1 cellular context compared by ENCODE assay signal in the genomic region with DNA sequence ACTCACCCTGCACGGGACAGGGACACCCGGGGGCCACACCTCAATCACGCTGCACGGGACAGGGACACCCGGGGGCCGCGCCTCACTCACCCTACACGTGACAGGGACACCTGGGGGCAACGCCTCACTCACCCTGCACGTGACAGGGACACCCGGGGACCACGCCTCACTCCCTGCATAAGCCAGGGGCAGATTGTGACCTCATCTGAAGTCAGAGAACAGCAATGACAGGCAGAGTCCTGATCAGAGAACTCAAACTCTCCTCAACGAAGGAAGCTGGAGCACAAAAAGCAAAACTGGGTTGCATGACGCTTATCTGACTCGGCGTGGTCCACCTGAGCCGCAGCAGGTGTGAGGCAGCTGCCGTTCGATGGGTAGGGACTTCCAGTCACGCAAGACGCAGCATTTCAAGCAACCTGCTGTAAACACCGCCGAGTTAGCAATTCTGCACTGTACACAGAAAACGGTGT.
TF ChIP-seq lines count a peak whose summit lies in the region.

No MANE protein-coding gene starts in this region.

TF ChIP-seq in K562, 482 proteins besides CTCF, POLR2A, EP300 and RAD21 (continued from another document):
- TF ChIP-seq USF2 (CRISPR knock-in tag; IDR thresholded peaks at IDR 0.05) (peak; percentile 19; the same call in 1 of the 2 replicates), NONO (IDR thresholded peaks at IDR 0.05; ENCODE audit: low read depth in 2 of 2, low read length in 1 of 2) (no peak), ZBTB11 (CRISPR knock-in tag; IDR thresholded peaks at IDR 0.05) (no peak), HNRNPK (IDR thresholded peaks at IDR 0.05; ENCODE audit: low read depth, low read length, poor library complexity, severe bottlenecking) (no peak), KAT8 (IDR thresholded peaks at IDR 0.05; ENCODE audit: low read depth) (no peak)
- TF ChIP-seq, protein P1, sequence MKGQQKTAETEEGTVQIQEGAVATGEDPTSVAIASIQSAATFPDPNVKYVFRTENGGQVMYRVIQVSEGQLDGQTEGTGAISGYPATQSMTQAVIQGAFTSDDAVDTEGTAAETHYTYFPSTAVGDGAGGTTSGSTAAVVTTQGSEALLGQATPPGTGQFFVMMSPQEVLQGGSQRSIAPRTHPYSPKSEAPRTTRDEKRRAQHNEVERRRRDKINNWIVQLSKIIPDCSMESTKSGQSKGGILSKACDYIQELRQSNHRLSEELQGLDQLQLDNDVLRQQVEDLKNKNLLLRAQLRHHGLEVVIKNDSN (CRISPR knock-in tag; IDR thresholded peaks at IDR 0.05) = peak; percentile 77
